Comparison of ENCODE assay signal across 19 cellular contexts in the genomic region with DNA sequence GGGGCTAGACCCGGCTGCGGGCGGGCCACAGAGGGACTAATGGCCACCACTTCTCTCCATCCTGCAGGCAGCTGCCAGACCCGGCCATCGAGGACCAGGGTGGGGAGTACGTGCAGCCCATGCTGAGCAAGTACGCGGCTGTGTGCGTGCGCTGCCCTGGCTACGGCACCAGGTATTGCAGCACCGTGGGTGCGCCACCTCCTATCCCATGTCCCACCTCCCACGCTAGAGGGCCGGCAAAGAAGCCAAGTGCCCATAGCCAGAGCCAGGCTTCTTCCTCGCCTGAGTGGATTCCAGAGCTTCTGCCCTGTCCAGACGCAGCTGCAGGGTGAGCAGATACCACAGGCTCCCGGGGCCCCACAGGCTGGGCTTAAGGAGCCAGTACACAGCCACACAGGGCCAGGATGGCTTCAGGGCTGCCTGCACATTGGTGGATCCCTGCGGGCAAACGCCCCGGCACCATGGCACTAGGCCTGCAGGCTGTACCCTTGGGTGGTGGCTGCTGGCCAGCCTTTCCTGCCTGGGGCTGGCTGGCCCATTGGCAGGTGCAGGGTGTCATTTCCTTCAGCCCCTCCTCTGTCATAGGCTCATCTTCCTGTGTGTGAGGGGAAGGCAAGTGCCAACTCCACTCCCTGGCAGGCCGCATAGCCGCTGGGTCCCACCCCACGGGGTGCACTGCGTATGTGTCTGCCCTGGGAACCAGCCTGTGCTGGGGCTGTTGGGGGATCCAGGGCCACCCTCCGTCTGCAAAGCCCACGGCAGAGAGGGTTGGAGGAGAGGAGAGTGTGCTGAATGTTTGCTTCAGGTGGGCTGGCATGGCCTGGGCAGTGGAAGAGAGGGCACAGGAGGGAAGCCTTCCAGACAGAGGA. TPM values are rescaled to one million over a fixed set of nuclear protein-coding genes. Genes with fewer than 3 reads are reported as not detected.
DNase-seq lines count a peak whose midpoint lies in the region; ATAC-seq and TF ChIP-seq lines count a peak whose summit lies in the region.
"Had no signal": no experiment of that assay in that cellular context is flagged by ENCODE, and none has a peak within 500 bp of the region (broad histone marks: within the 10 kb centered on the region; RNA-seq: fewer than 3 reads in every experiment).

No MANE protein-coding gene starts in this region.

- no peak overlapping the region for H3K4me3 ChIP-seq in HCT116 (replicated peaks in 1 of 2; ENCODE audit: low read depth in 1 of 2, low read length in 2 of 2)
- no peak overlapping the region for H3K4me3 ChIP-seq in esophagus (ENCODE audit: low read depth in 1 of 2, low read length in 2 of 2)
- H3K4me3 ChIP-seq in osteoblast (ENCODE audit: insufficient read depth, low read length) = no peak overlapping the region
- H3K4me3 ChIP-seq: spleen had no signal

- no peaks in the 10 kb centered on the region for H3K79me2 ChIP-seq in HCT116 (ENCODE audit: insufficient read depth, low read length)
- H3K79me2 ChIP-seq in osteoblast (ENCODE audit: insufficient read depth, low read length) = no peaks in the 10 kb centered on the region

- H3K4me1 ChIP-seq in HCT116 (ENCODE audit: control insufficient read depth in 1 of 2, insufficient read depth in 2 of 2, low read length in 2 of 2) (peaks cover 4 to 26% of the 10 kb centered on the region in 2 experiments), esophagus (ENCODE audit: control insufficient read depth in 2 of 2, insufficient read depth in 2 of 2, low read length in 1 of 2) (peaks cover 5 to 35% of the 10 kb centered on the region in 2 donors), osteoblast (ENCODE audit: insufficient read depth, low read length) (no peaks in the 10 kb centered on the region)

- ATAC-seq in HCT116 (peak; percentile 48), HG03280 (IDR thresholded peaks at IDR 0.05; ENCODE audit: unreplicated experiment) (no peak)
- ATAC-seq: activated T-helper 17 cell treated with anti-CD3 and anti-CD28 coated beads, Interleukin-2, amount 50 U/mL, for 72 hours; stimulated activated naive CD8-positive, alpha-beta T cell treated with anti-CD3 and anti-CD28 coated beads, Interleukin-15, amount 100 ng/mL, for 72 hours; T-cell had no signal

- H3K9me3 ChIP-seq in HCT116 (ENCODE audit: control insufficient read depth in 1 of 2, insufficient read depth in 1 of 2, low read depth in 1 of 2, low read length in 2 of 2) (no peaks in the 10 kb centered on the region), esophagus (ENCODE audit: control insufficient read depth in 2 of 2, insufficient read depth in 1 of 2, low read depth in 1 of 2, low read length in 1 of 2) (no peaks in the 10 kb centered on the region), osteoblast (ENCODE audit: low read depth, low read length) (no peaks in the 10 kb centered on the region)
- H3K9me3 ChIP-seq: spleen had no signal

- no peak overlapping the region for H3K9ac ChIP-seq in HCT116 (ENCODE audit: low read length)
- H3K9ac ChIP-seq: KMS-11 had no signal

- RAD21 ChIA-PET in HCT116 (lab: Charles Lee; ENCODE audit: low non-redundant PET in 1 of 2, low total read pairs in 2 of 2, uncharacterized antibody in 2 of 2, unreplicated experiment in 2 of 2) = no interaction called here

- no peaks in the 10 kb centered on the region for H3K9me2 ChIP-seq in HCT116 (ENCODE audit: insufficient read depth)

- H3K27me3 ChIP-seq in HCT116 (ENCODE audit: insufficient read depth, low read length) (no peaks in the 10 kb centered on the region), esophagus (ENCODE audit: control insufficient read depth in 1 of 2, insufficient read depth in 2 of 2, low read length in 2 of 2) (no peaks in the 10 kb centered on the region), osteoblast (ENCODE audit: insufficient read depth, low read length) (no peaks in the 10 kb centered on the region)
- H3K27me3 ChIP-seq: spleen had no signal

- no peak for TF ChIP-seq RAD21 in HCT116 (IDR thresholded peaks at IDR 0.05; ENCODE audit: low read depth)

- H3K36me3 ChIP-seq in HCT116 (ENCODE audit: control insufficient read depth in 1 of 2, insufficient read depth in 2 of 2, low read length in 2 of 2) (no peaks in the 10 kb centered on the region), esophagus (ENCODE audit: control insufficient read depth in 2 of 2, insufficient read depth in 2 of 2, low read length in 1 of 2) (peaks cover 3 to 25% of the 10 kb centered on the region in 2 donors), osteoblast (ENCODE audit: insufficient read depth, low read length) (peaks cover 26% of the 10 kb centered on the region)

- WGBS in esophagus, 2 donors = 60 to 80% methylated on average over 27 of the region's 27 CpGs

- no peak for DNase-seq in HCT116 (ENCODE audit: low read depth, low spot score)
- DNase-seq in osteoblast (ENCODE audit: insufficient read length, low spot score, missing footprints) = peak; percentile 58
- DNase-seq in GM10266 (ENCODE audit: extremely low spot score) = no peak
- DNase-seq in SIG-M5 (lab: John Stamatoyannopoulos, UW) = no peak
- DNase-seq: activated CD4-positive, alpha-beta T cell treated with anti-CD3 and anti-CD28 coated beads for 4 hours; activated naive CD8-positive, alpha-beta T cell treated with anti-CD3 and anti-CD28 coated beads, Interleukin-2, amount 10 ng/mL, durations not matched to agents 7 days and 5 days; CD8-positive, alpha-beta memory T cell; DMS79; effector memory CD4-positive, alpha-beta T cell; GOT3; NCI-H187 treated with DMSO at 0.1 percent for 48 hours; spleen; stimulated activated CD4-positive, alpha-beta T cell treated with anti-CD3 and anti-CD28 coated beads, Interleukin-4, amount 100 ng/mL, for 24 hours; stimulated activated naive CD8-positive, alpha-beta T cell treated with anti-CD3 and anti-CD28 coated beads, Interleukin-15, amount 100 ng/mL, for 72 hours; T-cell had no signal

- POLR2A ChIA-PET in HCT116 (lab: Charles Lee) = interaction anchor here (0.8 kb wide), 1 partner anchor 79 kb away, joined by 4 read pairs; no protein-coding TSS in a partner anchor

- H3K27ac ChIP-seq in HCT116 (ENCODE audit: low read depth, low read length) = no peak overlapping the region; the same call in 1 of the 2 replicates
- peak overlapping the region; percentile 49 to 73 for H3K27ac ChIP-seq in esophagus (ENCODE audit: low read depth in 2 of 2, low read length in 1 of 2)
- H3K27ac ChIP-seq in osteoblast (ENCODE audit: low read depth, low read length) = no peak overlapping the region
- H3K27ac ChIP-seq: KMS-11 had no signal

- TF ChIP-seq CTCF in HCT116 (IDR thresholded peaks at IDR 0.05 in 2 of 3, conservative IDR thresholded peaks at IDR 0.05 in 1 of 3; ENCODE audit: borderline replicate concordance in 1 of 3, insufficient read depth in 1 of 3, low read depth in 2 of 3, low read length in 2 of 3) (0 out of 6 replicates have a peak, but pooled peaks of 1 of the 3 experiments have one; percentile 10), osteoblast (IDR thresholded peaks at IDR 0.05; ENCODE audit: extremely low read depth, low read depth, low read length) (no peak), GM10266 (IDR thresholded peaks at IDR 0.05; ENCODE audit: control insufficient read depth, insufficient read depth, low read depth, missing control alignments) (no peak)

- intact Hi-C loops in HCT116 (cut with micrococcal nuclease) = no loop called here

- no TSS peak for BruUV-seq in HCT116 (replicated peaks; lab: Mats Ljungman, UMichigan)

- CTCF ChIA-PET in HCT116 (lab: Charles Lee) = interaction anchor here (0.8 kb wide), 1 partner anchor 14 kb away, joined by 3 read pairs; no protein-coding TSS in a partner anchor

- H2AFZ ChIP-seq in HCT116 (ENCODE audit: low read depth, low read length, poor library complexity, severe bottlenecking) (no peak overlapping the region), osteoblast (ENCODE audit: low read length) (no peak overlapping the region)

- no peak overlapping the region for H3K4me2 ChIP-seq in HCT116 (ENCODE audit: low read length)
- H3K4me2 ChIP-seq in osteoblast (ENCODE audit: insufficient read depth, low read length) = no peak overlapping the region
- H3K4me2 ChIP-seq: KMS-11 had no signal

- no peak for TF ChIP-seq POLR2A in HCT116 (IDR thresholded peaks at IDR 0.05; ENCODE audit: borderline replicate concordance, extremely low read depth, insufficient read depth, insufficient read length)

- H4K20me1 ChIP-seq in HCT116 (ENCODE audit: insufficient read depth) (no peaks in the 10 kb centered on the region), osteoblast (ENCODE audit: insufficient read depth, low read length) (peaks cover 9% of the 10 kb centered on the region)

TF ChIP-seq in HCT116, 20 proteins besides CTCF, POLR2A, EP300 and RAD21:
- TF ChIP-seq EZH2phosphoT487 (IDR thresholded peaks at IDR 0.05; ENCODE audit: borderline replicate concordance) = no peak
- no peak for TF ChIP-seq FOSL1 (IDR thresholded peaks at IDR 0.05; ENCODE audit: low read depth)
TF ChIP-seq in HCT116: peak in this region for 0.

RNA-seq across cellular contexts. Expression of gene DGCR8, which starts 16.5 kb away (rescaled TPM):
- total RNA-seq in HCT116 (2021; ENCODE audit: unreplicated experiment) = 43.8 TPM
- 24.2 and 25.3 TPM in 2 replicates for polyA plus RNA-seq in HCT116 (2012)
- polyA plus RNA-seq in esophagus = 10 to 100 TPM; 14.1 to 21.6 TPM
- total RNA-seq in osteoblast = 25.9 and 44.2 TPM in 2 replicates

RNA-seq across cellular contexts. Expression of gene TANGO2, which starts 42.6 kb away (rescaled TPM):
- 17.0 TPM for total RNA-seq in HCT116 (2021; ENCODE audit: unreplicated experiment)
- polyA plus RNA-seq in HCT116 (2012) = 14.7 and 15.6 TPM in 2 replicates
- 1 to 10 TPM; 9.5 to 9.8 TPM for polyA plus RNA-seq in esophagus
- 41.8 and 43.8 TPM in 2 replicates for total RNA-seq in osteoblast

RNA-seq across cellular contexts. Expression of gene ARVCF, which starts 46.9 kb away (rescaled TPM):
- 42.8 TPM for total RNA-seq in HCT116 (2021; ENCODE audit: unreplicated experiment)
- polyA plus RNA-seq in HCT116 (2012) = 31.1 and 33.4 TPM in 2 replicates
- 1 to 10 TPM; 3.4 to 5.5 TPM for polyA plus RNA-seq in esophagus
- total RNA-seq in osteoblast = 19.7 and 27.1 TPM in 2 replicates

RNA-seq across cellular contexts. Expression of gene RANBP1, which starts 52.4 kb away (rescaled TPM):
- total RNA-seq in HCT116 (2021; ENCODE audit: unreplicated experiment) (351 TPM), osteoblast (78.4 and 85.8 TPM in 2 replicates)
- polyA plus RNA-seq in HCT116 (2012) = 240 and 283 TPM in 2 replicates
- polyA plus RNA-seq in esophagus = 100 to 1,000 TPM in 1 of 2 donors, 10 to 100 TPM in 1; 49.2 to 136 TPM

RNA-seq across cellular contexts. Expression of gene TRMT2A, which starts 53.5 kb away (rescaled TPM):
- total RNA-seq in HCT116 (2021; ENCODE audit: unreplicated experiment) = 67.3 TPM
- polyA plus RNA-seq in HCT116 (2012) = 43.8 and 47.9 TPM in 2 replicates
- 10 to 100 TPM; 41.1 to 77.1 TPM for polyA plus RNA-seq in esophagus
- 35.9 and 43.8 TPM in 2 replicates for total RNA-seq in osteoblast

Comparison
In these comparisons a context has a peak if more than half of its experiments do, and no peak if none do; other contexts are left out.
1. H3K27ac ChIP-seq: peak in esophagus (2 of 2); none in HCT116 (single experiment) and osteoblast (single experiment).